8 cellular contexts compared by ENCODE assay signal in genomic region chr1:243254927-243255790, GRCh38. TPM values are rescaled to one million over a fixed set of nuclear protein-coding genes. Genes with fewer than 3 reads are reported as not detected.
DNase-seq lines count a peak whose midpoint lies in the region; ATAC-seq and TF ChIP-seq lines count a peak whose summit lies in the region.

CEP170 (minus strand) TSS chr1:243255281; CDS start chr1:243225280, 30,001 bp downstream.

- H3K4me3 Mint-ChIP-seq in activated CD4-positive, alpha-beta memory T cell treated with anti-CD3 and anti-CD28 coated beads, Interleukin-2, amount 10 ng/mL, durations not matched to agents 7 days and 5 days: peak within 1 kb of the TSS; percentile 95

- CTCF ChIA-PET in activated CD4-positive, alpha-beta memory T cell treated with anti-CD3 and anti-CD28 coated beads, Interleukin-2, amount 10 ng/mL, durations not matched to agents 7 days and 5 days (lab: Charles Lee): interaction anchor here (0.9 to 1.4 kb wide), 4 partner anchors 25 to 1044 kb away, joined by 3 to 5 read pairs (median 4); no protein-coding TSS in a partner anchor

- DNase-seq in NCI-H748 treated with DMSO at 0.1 percent for 48 hours (lab: John Stamatoyannopoulos, UW) (peak; percentile 94), ecto neural progenitor cell (ENCODE audit: low spot score) (peak; percentile 98), lower lobe of right lung (peak; percentile 95)
- DNase-seq in activated CD4-positive, alpha-beta memory T cell treated with anti-CD3 and anti-CD28 coated beads, Interleukin-2, amount 10 ng/mL, durations not matched to agents 7 days and 5 days: peak; percentile 86
- DNase-seq in stimulated activated CD4-positive, alpha-beta T cell treated with anti-CD3 and anti-CD28 coated beads, TNF-alpha, amount 100 ng/mL, for 24 hours (ENCODE audit: low read depth in 3 of 3): peak; percentile 81 to 87 (median 82)

- H3K9me3 ChIP-seq in lower lobe of right lung: no peaks in the 10 kb centered on the region

- intact Hi-C loops in lower lobe of right lung (cut with DNase I): no loop called here

- peak within 1 kb of the TSS; percentile 97 for H3K27ac Mint-ChIP-seq in activated CD4-positive, alpha-beta memory T cell treated with anti-CD3 and anti-CD28 coated beads, Interleukin-2, amount 10 ng/mL, durations not matched to agents 7 days and 5 days

- H3K4me1 Mint-ChIP-seq in activated CD4-positive, alpha-beta memory T cell treated with anti-CD3 and anti-CD28 coated beads, Interleukin-2, amount 10 ng/mL, durations not matched to agents 7 days and 5 days: peaks cover 26% of the 10 kb centered on the region

- peaks cover 3% of the 10 kb centered on the region for H3K36me3 Mint-ChIP-seq in activated CD4-positive, alpha-beta memory T cell treated with anti-CD3 and anti-CD28 coated beads, Interleukin-2, amount 10 ng/mL, durations not matched to agents 7 days and 5 days (ENCODE audit: low read depth)

- H3K27me3 ChIP-seq in lower lobe of right lung (ENCODE audit: low read depth): no peaks in the 10 kb centered on the region

- TF ChIP-seq CTCF in C4-2B (conservative IDR thresholded peaks at IDR 0.05): no peak
- TF ChIP-seq CTCF in lower lobe of right lung (IDR thresholded peaks at IDR 0.05): no peak

- H3K9me3 Mint-ChIP-seq in activated CD4-positive, alpha-beta memory T cell treated with anti-CD3 and anti-CD28 coated beads, Interleukin-2, amount 10 ng/mL, durations not matched to agents 7 days and 5 days: no peaks in the 10 kb centered on the region

- peak within 1 kb of the TSS; percentile 81 for H3K4me3 ChIP-seq in lower lobe of right lung

- H3K27ac ChIP-seq in C4-2B (peak within 1 kb of the TSS; percentile 85), lower lobe of right lung (peak within 1 kb of the TSS; percentile 98)

- H3K27me3 Mint-ChIP-seq in activated CD4-positive, alpha-beta memory T cell treated with anti-CD3 and anti-CD28 coated beads, Interleukin-2, amount 10 ng/mL, durations not matched to agents 7 days and 5 days: no peaks in the 10 kb centered on the region

- peak; percentile 44 for ATAC-seq in GM19372 (IDR thresholded peaks at IDR 0.05; ENCODE audit: low read depth, unreplicated experiment)
- ATAC-seq in HG03558 (IDR thresholded peaks at IDR 0.05; ENCODE audit: extremely low read depth, unreplicated experiment): peak; percentile 19
- ATAC-seq in lower lobe of right lung: peak; percentile 90

- H3K36me3 ChIP-seq in lower lobe of right lung: no peaks in the 10 kb centered on the region

- POLR2A ChIA-PET in activated CD4-positive, alpha-beta memory T cell treated with anti-CD3 and anti-CD28 coated beads, Interleukin-2, amount 10 ng/mL, durations not matched to agents 7 days and 5 days (lab: Charles Lee): interaction anchor here (0.6 to 3.5 kb wide), 11 partner anchors 18 to 1735 kb away, joined by 3 to 16 read pairs (median 4); partner anchors contain the start of gene FH

- H3K4me1 ChIP-seq in lower lobe of right lung: peaks cover 60% of the 10 kb centered on the region

RNA-seq across cellular contexts. Expression of gene CEP170, which starts in this region (rescaled TPM):
- total RNA-seq in activated CD4-positive, alpha-beta memory T cell treated with anti-CD3 and anti-CD28 coated beads, Interleukin-2, amount 10 ng/mL, durations not matched to agents 7 days and 5 days: 10 to 100 TPM; 22.5 to 24.4 TPM
- 106 TPM for total RNA-seq in lower lobe of right lung

Comparison
In these comparisons a context has a peak if more than half of its experiments do, and no peak if none do; other contexts are left out.
1. Peak in every context shown above with its lines: DNase-seq, ATAC-seq, H3K4me3 ChIP-seq and H3K27ac ChIP-seq.
2. ATAC-seq: peak in every context shown above with its lines; median percentile 90 in lower lobe of right lung; 44 in GM19372; 19 in HG03558.